In genomic region chr16:48366165-48367093, GRCh38 we compare ENCODE assay signal across 1 cellular context.
TF ChIP-seq lines count a peak whose summit lies in the region.

No MANE protein-coding gene starts in this region.

TF ChIP-seq in GM12878, 131 proteins besides CTCF, POLR2A, EP300 and RAD21 (continued from another document):
- peak; percentile 29; the same call in 1 of the 2 replicates for TF ChIP-seq RELB (IDR thresholded peaks at IDR 0.05; ENCODE audit: low read depth)
- peak; percentile 57 to 68; a peak in 3 of 4 replicates for TF ChIP-seq BHLHE40 (IDR thresholded peaks at IDR 0.05; ENCODE audit: borderline replicate concordance in 1 of 2, low read depth in 2 of 2, low read length in 1 of 2)
- peak; percentile 75 for TF ChIP-seq SMAD1 (IDR thresholded peaks at IDR 0.05; ENCODE audit: low read depth, partially characterized antibody)
- TF ChIP-seq RUNX3 (IDR thresholded peaks at IDR 0.05; ENCODE audit: low read length), result peak; percentile 71
- TF ChIP-seq ATF7 (IDR thresholded peaks at IDR 0.05; ENCODE audit: low read depth), result peak; percentile 97
- no peak for TF ChIP-seq WRNIP1 (IDR thresholded peaks at IDR 0.05; ENCODE audit: borderline replicate concordance, low read depth, low read length)
- peak; percentile 74 for TF ChIP-seq CREM (IDR thresholded peaks at IDR 0.05; ENCODE audit: low read depth)
- peak; percentile 51; the same call in 1 of the 2 replicates for TF ChIP-seq EED (IDR thresholded peaks at IDR 0.05; ENCODE audit: low read depth)
- TF ChIP-seq JUNB (IDR thresholded peaks at IDR 0.05), result peak; percentile 22; the same call in 1 of the 2 replicates
